In genomic region chr7:29102554-29103151, GRCh38 we compare ENCODE assay signal across 9 cellular contexts. TPM values are rescaled to one million over a fixed set of nuclear protein-coding genes. Genes with fewer than 3 reads are reported as not detected.
DNase-seq lines count a peak whose midpoint lies in the region; ATAC-seq and TF ChIP-seq lines count a peak whose summit lies in the region.
"Had no signal": no experiment of that assay in that cellular context is flagged by ENCODE, and none has a peak within 500 bp of the region (broad histone marks: within the 10 kb centered on the region; RNA-seq: fewer than 3 reads in every experiment).

No MANE protein-coding gene starts in this region.

- H3K4me1 ChIP-seq in RWPE2 (ENCODE audit: insufficient read depth, poor library complexity, severe bottlenecking) (peaks cover 16% of the 10 kb centered on the region), colonic mucosa (no peaks in the 10 kb centered on the region), subcutaneous abdominal adipose tissue (ENCODE audit: control insufficient read depth in 5 of 5, insufficient read depth in 5 of 5, low read length in 5 of 5) (peaks cover 7 to 36% (median 24%) of the 10 kb centered on the region in 5 donors)

- TF ChIP-seq CTCF in RWPE2 (IDR thresholded peaks at IDR 0.05; ENCODE audit: poor library complexity, severe bottlenecking) (peak; percentile 81), colonic mucosa (IDR thresholded peaks at IDR 0.05) (peak; percentile 58)

- H3K27me3 ChIP-seq in RWPE2 (ENCODE audit: insufficient read depth, poor library complexity, severe bottlenecking) (no peaks in the 10 kb centered on the region), colonic mucosa (no peaks in the 10 kb centered on the region), subcutaneous abdominal adipose tissue (ENCODE audit: control insufficient read depth in 5 of 5, insufficient read depth in 4 of 5, low read length in 5 of 5) (no peaks in the 10 kb centered on the region)

- no peaks in the 10 kb centered on the region for H3K36me3 ChIP-seq in RWPE2 (ENCODE audit: low read depth)
- no peaks in the 10 kb centered on the region for H3K36me3 ChIP-seq in colonic mucosa
- no peaks in the 10 kb centered on the region for H3K36me3 ChIP-seq in subcutaneous abdominal adipose tissue (ENCODE audit: control insufficient read depth in 5 of 5, insufficient read depth in 5 of 5, low read length in 5 of 5)
- H3K36me3 ChIP-seq: BLaER1 treated with 17β-estradiol and CSF1 and Interleukin-3, amounts not matched to agents 10 nM and 100 nM had no signal

- H3K9me3 ChIP-seq in RWPE2 (ENCODE audit: severe bottlenecking), result no peaks in the 10 kb centered on the region
- no peaks in the 10 kb centered on the region for H3K9me3 ChIP-seq in colonic mucosa
- H3K9me3 ChIP-seq in subcutaneous abdominal adipose tissue (ENCODE audit: control insufficient read depth in 5 of 5, low read length in 5 of 5), result no peaks in the 10 kb centered on the region

- 0 out of 3 replicates have a peak, but pooled peaks have one; percentile 40 for ATAC-seq in RWPE2 (ENCODE audit: low read depth)
- ATAC-seq in left lobe of liver, result peak; percentile 49

- H3K4me3 ChIP-seq in Jurkat, Clone E6-1 (ENCODE audit: low read length), result no peak overlapping the region
- H3K4me3 ChIP-seq in RWPE2 (ENCODE audit: severe bottlenecking), result no peak overlapping the region
- H3K4me3 ChIP-seq in colonic mucosa, result no peak overlapping the region
- H3K4me3 ChIP-seq in subcutaneous abdominal adipose tissue (ENCODE audit: low read depth in 1 of 5, low read length in 5 of 5), result no peak overlapping the region
- H3K4me3 ChIP-seq: BLaER1 treated with 17β-estradiol and CSF1 and Interleukin-3, amounts not matched to agents 10 nM and 100 nM had no signal

- intact Hi-C loops in colonic mucosa (cut with DNase I), result no loop called here

- DNase-seq in NCI-H1417 (lab: John Stamatoyannopoulos, UW), result peak; percentile 45 to 74 (median 59)
- DNase-seq in NCI-H1417 treated with DMSO at 0.1 percent for 48 hours (lab: John Stamatoyannopoulos, UW), result no peak
- DNase-seq in Jurkat, Clone E6-1 (ENCODE audit: low read depth, low spot score), result peak; percentile 26
- DNase-seq in RWPE2 (ENCODE audit: low spot score), result no peak
- DNase-seq in colonic mucosa, result peak; percentile 80
- DNase-seq in left lobe of liver (ENCODE audit: low spot score), result no peak
- no peak for DNase-seq in central memory CD4-positive, alpha-beta T cell

- no peak overlapping the region for H3K9ac ChIP-seq in colonic mucosa (ENCODE audit: low read depth in 2 of 2, low read length in 2 of 2)
- no peak overlapping the region for H3K9ac ChIP-seq in subcutaneous abdominal adipose tissue (ENCODE audit: low read length in 5 of 5)
- H3K9ac ChIP-seq: BLaER1 treated with 17β-estradiol and CSF1 and Interleukin-3, amounts not matched to agents 10 nM and 100 nM had no signal

- H3K27ac ChIP-seq in RWPE2 (ENCODE audit: poor library complexity, severe bottlenecking), result no peak overlapping the region
- no peak overlapping the region for H3K27ac ChIP-seq in colonic mucosa
- peak overlapping the region; percentile 9 for H3K27ac ChIP-seq in subcutaneous abdominal adipose tissue (ENCODE audit: low read depth, low read length)
- H3K27ac ChIP-seq: BLaER1 treated with 17β-estradiol and CSF1 and Interleukin-3, amounts not matched to agents 10 nM and 100 nM had no signal

RNA-seq across cellular contexts. Expression of gene CPVL, which starts 43.7 kb away (rescaled TPM):
- polyA plus RNA-seq in Jurkat, Clone E6-1 (2012; ENCODE audit: insufficient read depth, insufficient read length), result 40.4 TPM
- total RNA-seq in colonic mucosa, result 10 to 100 TPM in 1 of 2 donors, 1 to 10 TPM in 1; 4.9 to 17.0 TPM
- total RNA-seq in left lobe of liver, result 5.0 TPM

Comparison
In these comparisons a context has a peak if more than half of its experiments do, and no peak if none do; other contexts are left out.
1. DNase-seq: peak in NCI-H1417 (3 of 3), Jurkat, Clone E6-1 (single experiment) and colonic mucosa (single experiment); none in NCI-H1417 treated with DMSO at 0.1 percent for 48 hours (single experiment), RWPE2 (single experiment), left lobe of liver (single experiment) and central memory CD4-positive, alpha-beta T cell (single experiment).